In genomic region chr2:37851828-37852584, GRCh38 we compare ENCODE assay signal across 9 cellular contexts.
DNase-seq lines count a peak whose midpoint lies in the region; ATAC-seq, FAIRE-seq and TF ChIP-seq lines count a peak whose summit lies in the region.
"Had no signal": no experiment of that assay in that cellular context is flagged by ENCODE, and none has a peak within 500 bp of the region (broad histone marks: within the 10 kb centered on the region; RNA-seq: fewer than 3 reads in every experiment).

No MANE protein-coding gene starts in this region.

- H2AFZ ChIP-seq in GM12878 (ENCODE audit: control insufficient read depth, low read depth, low read length), result peak overlapping the region; percentile 59

- BruUV-seq in GM12878 (replicated peaks; lab: Mats Ljungman, UMichigan) (no TSS peak), MCF 10A (replicated peaks; lab: Mats Ljungman, UMichigan) (no TSS peak)

- H3K4me1 Mint-ChIP-seq in CD4-positive, CD25-positive, alpha-beta regulatory T cell, result peaks cover 10 to 23% (median 18%) of the 10 kb centered on the region in 4 donors
- no peaks in the 10 kb centered on the region for H3K4me1 Mint-ChIP-seq in MCF 10A (ENCODE audit: insufficient read depth, unreplicated experiment)

- RAD21 ChIA-PET in GM12878 (lab: Charles Lee; ENCODE audit: unreplicated experiment), result interaction anchor here (0.6 to 8.9 kb wide), 17 partner anchors 12 to 476 kb away, joined by 3 to 215 read pairs (median 4); no protein-coding TSS in a partner anchor

- FAIRE-seq in GM19239 (lab: Jason Lieb, UNC) (no peak), GM12878 (lab: Jason Lieb, UNC) (peak; percentile 18)

- 5% methylated on average over 3 of the region's 3 CpGs for WGBS in GM12878 (ENCODE audit: insufficient coverage, insufficient replicate concordance, low lambda C conversion rate, missing lambda C conversion rate)

- H3K9me3 ChIP-seq in CD4-positive, CD25-positive, alpha-beta regulatory T cell (ENCODE audit: control insufficient read depth in 2 of 2, low read length in 2 of 2), result no peaks in the 10 kb centered on the region
- no peaks in the 10 kb centered on the region for H3K9me3 ChIP-seq in GM12878 (replicated peaks; ENCODE audit: control insufficient read depth, insufficient read depth, low read length)
- H3K9me3 ChIP-seq in mucosa of descending colon, result no peaks in the 10 kb centered on the region

- no peaks in the 10 kb centered on the region for H3K9me3 Mint-ChIP-seq in CD4-positive, CD25-positive, alpha-beta regulatory T cell
- no peaks in the 10 kb centered on the region for H3K9me3 Mint-ChIP-seq in MCF 10A (ENCODE audit: unreplicated experiment)

- intact Hi-C loops in GM12878 (cut with micrococcal nuclease; ENCODE audit: unreplicated experiment) (loop anchor here (1.0 to 2.0 kb wide), 2 partner anchors 23 to 281 kb away; no protein-coding TSS in a partner anchor), mucosa of descending colon (cut with DNase I, micrococcal nuclease) (no loop called here), MCF 10A (cut with micrococcal nuclease) (no loop called here)

- SMC1A ChIA-PET in GM12878 (lab: Charles Lee; ENCODE audit: uncharacterized antibody, unreplicated experiment), result interaction anchor here (0.6 to 10.3 kb wide), 27 partner anchors 9 to 461 kb away, joined by 3 to 244 read pairs (median 4); no protein-coding TSS in a partner anchor

- in situ Hi-C loops in GM12878 (cut with MboI), result no loop called here

- peak overlapping the region; percentile 10; the same call in 1 of the 2 replicates for H3K9ac ChIP-seq in GM12878 (ENCODE audit: control insufficient read depth, insufficient read depth, low read length)

- peak overlapping the region; percentile 67 for H3K4me2 ChIP-seq in GM12878 (ENCODE audit: control insufficient read depth, insufficient read depth)

- peak overlapping the region; percentile 15 to 82 (median 47) for H3K4me3 Mint-ChIP-seq in CD4-positive, CD25-positive, alpha-beta regulatory T cell
- H3K4me3 Mint-ChIP-seq in MCF 10A (ENCODE audit: unreplicated experiment), result no peak overlapping the region

- TF ChIP-seq EP300 in GM12878 (IDR thresholded peaks at IDR 0.05; ENCODE audit: borderline replicate concordance in 1 of 2, control insufficient read depth in 1 of 2, low read depth in 2 of 2, low read length in 2 of 2), result peak; percentile 23 to 53; a peak in 1 of 4 replicates

- DNase-seq in CD4-positive, CD25-positive, alpha-beta regulatory T cell, result peak in 2 of 3 donors; percentile 24 to 71
- DNase-seq in GM19239 (ENCODE audit: insufficient read length, low spot score) (peak; percentile 37), GM12878 (ENCODE audit: low read depth, low spot score) (peak; percentile 80), NCI-H82 treated with DMSO at 0.1 percent for 48 hours (lab: John Stamatoyannopoulos, UW; ENCODE audit: unreplicated experiment) (no peak), mucosa of descending colon (no peak), MCF 10A (ENCODE audit: unreplicated experiment) (no peak), NCI-H1105 treated with DMSO at 0.1 percent for 48 hours (lab: John Stamatoyannopoulos, UW) (no peak)
- DNase-seq: COR-L47 had no signal

- CTCF ChIA-PET in GM12878 (lab: Yijun Ruan, JAX), result interaction anchor here (0.7 to 10.9 kb wide), 14 partner anchors 11 to 458 kb away, joined by 3 to 176 read pairs (median 4); no protein-coding TSS in a partner anchor
- CTCF ChIA-PET in MCF 10A (lab: Yijun Ruan, JAX), result interaction anchor here (0.6 to 1.5 kb wide), 2 partner anchors 17 to 26 kb away, joined by 3 to 11 read pairs; no protein-coding TSS in a partner anchor

- H3K27ac Mint-ChIP-seq in CD4-positive, CD25-positive, alpha-beta regulatory T cell, result peak overlapping the region; percentile 86 to 96 (median 86)
- H3K27ac Mint-ChIP-seq in MCF 10A (ENCODE audit: low read depth, unreplicated experiment), result no peak overlapping the region

- peak; percentile 52 to 80 for ATAC-seq in CD4-positive, CD25-positive, alpha-beta regulatory T cell (ENCODE audit: low read depth in 2 of 2)
- ATAC-seq in HG03064 (IDR thresholded peaks at IDR 0.05; ENCODE audit: low read depth, unreplicated experiment) (peak; percentile 56), GM12878 (peak; percentile 86), mucosa of descending colon (no peak)

- H3K4me1 ChIP-seq in CD4-positive, CD25-positive, alpha-beta regulatory T cell (ENCODE audit: control insufficient read depth, insufficient read depth, low read length, poor library complexity, severe bottlenecking), result peaks cover 16% of the 10 kb centered on the region
- H3K4me1 ChIP-seq in GM12878 (ENCODE audit: control insufficient read depth, insufficient read depth, low read length) (peaks cover 32% of the 10 kb centered on the region), mucosa of descending colon (ENCODE audit: low read depth) (no peaks in the 10 kb centered on the region)

- H3K27ac ChIP-seq in CD4-positive, CD25-positive, alpha-beta regulatory T cell (ENCODE audit: insufficient read depth, low read length, poor library complexity, severe bottlenecking), result peak overlapping the region; percentile 53
- peak overlapping the region; percentile 67 for H3K27ac ChIP-seq in GM12878 (ENCODE audit: control insufficient read depth, insufficient read depth)

- H3K36me3 Mint-ChIP-seq in CD4-positive, CD25-positive, alpha-beta regulatory T cell, result no peaks in the 10 kb centered on the region
- H3K36me3 Mint-ChIP-seq in MCF 10A (ENCODE audit: insufficient read depth, unreplicated experiment), result no peaks in the 10 kb centered on the region

- POLR2A ChIA-PET in GM12878 (lab: Charles Lee) (interaction anchor here (0.5 to 6.5 kb wide), 7 partner anchors 18 to 461 kb away, joined by 3 to 61 read pairs (median 3); no protein-coding TSS in a partner anchor), MCF 10A (lab: Yijun Ruan, JAX) (interaction anchor here (0.8 kb wide), 1 partner anchor 233 kb away, joined by 3 read pairs; no protein-coding TSS in a partner anchor)

- H3K4me3 ChIP-seq in CD4-positive, CD25-positive, alpha-beta regulatory T cell (ENCODE audit: low read depth, low read length), result peak overlapping the region; percentile 58
- H3K4me3 ChIP-seq in GM12878 (peak overlapping the region; percentile 17; the same call in 1 of the 2 replicates), mucosa of descending colon (no peak overlapping the region)

- TF ChIP-seq POLR2A in GM12878 (IDR thresholded peaks at IDR 0.05; ENCODE audit: low read depth, low read length), result no peak

- H3K27me3 Mint-ChIP-seq in CD4-positive, CD25-positive, alpha-beta regulatory T cell, result no peaks in the 10 kb centered on the region
- no peaks in the 10 kb centered on the region for H3K27me3 Mint-ChIP-seq in MCF 10A (ENCODE audit: insufficient read depth, unreplicated experiment)

- H3K36me3 ChIP-seq in CD4-positive, CD25-positive, alpha-beta regulatory T cell (ENCODE audit: control insufficient read depth, insufficient read depth, low read length), result no peaks in the 10 kb centered on the region
- H3K36me3 ChIP-seq in GM12878 (ENCODE audit: control insufficient read depth in 2 of 2, insufficient read depth in 2 of 2, low read length in 1 of 2) (no peaks in the 10 kb centered on the region), mucosa of descending colon (ENCODE audit: low read depth) (no peaks in the 10 kb centered on the region)

- TF ChIP-seq RAD21 in GM12878 (IDR thresholded peaks at IDR 0.05; ENCODE audit: insufficient read depth, low read depth, low read length), result peak; percentile 45

- peaks cover 4% of the 10 kb centered on the region for H3K27me3 ChIP-seq in CD4-positive, CD25-positive, alpha-beta regulatory T cell (ENCODE audit: control insufficient read depth, insufficient read depth, low read length)
- no peaks in the 10 kb centered on the region for H3K27me3 ChIP-seq in GM12878 (replicated peaks in 1 of 2; ENCODE audit: control insufficient read depth in 2 of 2, insufficient read depth in 2 of 2, low read length in 1 of 2)

- no peaks in the 10 kb centered on the region for H3K79me2 ChIP-seq in GM12878 (ENCODE audit: control insufficient read depth, insufficient read depth, low read length)

- TF ChIP-seq CTCF in GM12878 (IDR thresholded peaks at IDR 0.05 in 2 of 3, conservative IDR thresholded peaks at IDR 0.05 in 1 of 3; ENCODE audit: control insufficient read depth in 2 of 3, extremely low read depth in 1 of 3, insufficient read depth in 1 of 3, low read depth in 3 of 3, low read length in 3 of 3) (peak in 1 of 3 experiments; percentile 8; a peak in 1 of 6 replicates), mucosa of descending colon (IDR thresholded peaks at IDR 0.05) (no peak), MCF 10A (IDR thresholded peaks at IDR 0.05; ENCODE audit: unreplicated experiment) (no peak)

- no peaks in the 10 kb centered on the region for H4K20me1 ChIP-seq in GM12878 (ENCODE audit: control insufficient read depth, insufficient read depth)

TF ChIP-seq in GM12878, 131 proteins besides CTCF, POLR2A, EP300 and RAD21 (continues in another document):
- TF ChIP-seq BMI1 (IDR thresholded peaks at IDR 0.05; ENCODE audit: borderline replicate concordance) (peak; percentile 63; the same call in 1 of the 2 replicates), ATF2 (IDR thresholded peaks at IDR 0.05; ENCODE audit: low read length) (peak; percentile 53), ATF7 (IDR thresholded peaks at IDR 0.05; ENCODE audit: low read depth) (peak; percentile 56; the same call in 1 of the 2 replicates), TARDBP (IDR thresholded peaks at IDR 0.05; ENCODE audit: borderline replicate concordance) (no peak), IRF4 (IDR thresholded peaks at IDR 0.05; ENCODE audit: low read depth, low read length) (0 out of 2 replicates have a peak, but pooled peaks have one; percentile 14), HDAC2 (IDR thresholded peaks at IDR 0.05) (no peak), EED (IDR thresholded peaks at IDR 0.05; ENCODE audit: low read depth) (peak; percentile 59), FOXM1 (IDR thresholded peaks at IDR 0.05; ENCODE audit: low read depth, low read length) (no peak), CBFB (IDR thresholded peaks at IDR 0.05; ENCODE audit: low read depth) (peak; percentile 31; the same call in 1 of the 2 replicates), FOXK2 (IDR thresholded peaks at IDR 0.05) (no peak)

Comparison
In these comparisons a context has a peak if more than half of its experiments do, and no peak if none do; other contexts are left out.
1. DNase-seq: peak in CD4-positive, CD25-positive, alpha-beta regulatory T cell (2 of 3), GM19239 (single experiment) and GM12878 (single experiment); none in NCI-H82 treated with DMSO at 0.1 percent for 48 hours (single experiment), mucosa of descending colon (0 of 3), MCF 10A (single experiment) and NCI-H1105 treated with DMSO at 0.1 percent for 48 hours (single experiment).